Comparison of ENCODE assay signal across 8 cellular contexts in the genomic region with DNA sequence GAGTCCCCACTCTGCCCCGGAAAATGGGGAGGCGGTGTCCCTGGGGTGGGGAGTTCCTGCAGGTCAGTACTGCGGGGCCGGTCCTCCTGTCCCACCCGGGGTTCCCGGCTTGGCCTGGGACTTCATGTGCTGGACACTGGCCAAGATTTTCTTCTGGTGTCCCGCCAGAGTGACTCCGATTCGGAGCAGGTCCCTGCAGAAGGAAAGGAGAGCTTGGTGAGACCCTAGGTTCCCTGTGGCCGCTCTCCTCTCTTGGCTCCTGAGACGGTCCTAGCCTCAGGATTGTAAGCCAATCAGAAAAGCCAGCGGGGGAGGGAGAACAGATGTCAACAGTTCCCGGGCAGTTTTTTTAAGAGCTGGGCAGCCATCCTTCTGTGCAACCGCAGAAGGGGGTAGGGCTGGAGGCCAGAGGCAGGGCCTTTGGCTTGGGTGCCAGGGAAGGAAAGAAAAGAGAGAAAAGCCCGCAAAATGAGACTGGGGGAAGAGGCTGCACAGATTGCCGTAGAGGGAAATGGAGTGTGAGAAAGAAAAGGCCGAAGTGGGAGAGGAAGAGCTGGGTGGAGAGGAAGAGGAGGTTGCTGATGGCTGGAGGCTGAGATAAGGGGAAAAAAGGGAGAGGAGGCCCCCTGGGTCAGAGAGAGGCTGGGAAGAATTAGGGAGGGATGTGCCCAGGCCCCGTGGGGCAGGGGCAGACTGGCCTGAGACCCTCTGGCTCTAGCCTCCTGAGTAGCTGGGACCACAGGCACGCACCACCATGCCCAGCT.
DNase-seq lines count a peak whose midpoint lies in the region; ATAC-seq and TF ChIP-seq lines count a peak whose summit lies in the region.

No MANE protein-coding gene starts in this region.

- no peak for TF ChIP-seq CTCF in NB4 (IDR thresholded peaks at IDR 0.05; ENCODE audit: low read depth, low read length)

- H3K4me3 ChIP-seq in NB4 (ENCODE audit: low read depth, low read length), result peak overlapping the region; percentile 51
- peak overlapping the region in 1 of 2 donors; percentile 53 for H3K4me3 ChIP-seq in mucosa of rectum (ENCODE audit: low read length in 2 of 2)

- peak; percentile 99 for ATAC-seq in GM18498 (IDR thresholded peaks at IDR 0.05; ENCODE audit: unreplicated experiment)
- ATAC-seq in HG02623 (IDR thresholded peaks at IDR 0.05; ENCODE audit: unreplicated experiment), result peak; percentile 94

- peak; percentile 74 for TF ChIP-seq POLR2A in NB4 (IDR thresholded peaks at IDR 0.05; ENCODE audit: extremely low read depth, insufficient read length)

- H3K27me3 ChIP-seq in mucosa of rectum (ENCODE audit: control insufficient read depth in 2 of 2, insufficient read depth in 2 of 2, low read length in 2 of 2), result no peaks in the 10 kb centered on the region

- H3K36me3 ChIP-seq in mucosa of rectum (ENCODE audit: control insufficient read depth in 2 of 2, insufficient read depth in 2 of 2, low read length in 2 of 2), result peaks cover 23 to 25% of the 10 kb centered on the region in 2 donors

- H3K9me3 ChIP-seq in mucosa of rectum (ENCODE audit: control insufficient read depth in 2 of 2, low read length in 2 of 2), result no peaks in the 10 kb centered on the region

- H3K27ac ChIP-seq in epithelial cell of prostate (peak overlapping the region; percentile 87), mucosa of rectum (ENCODE audit: low read depth in 2 of 2, low read length in 2 of 2) (peak overlapping the region; percentile 56 to 62)

- peaks cover 13 to 35% of the 10 kb centered on the region in 2 donors for H3K4me1 ChIP-seq in mucosa of rectum (ENCODE audit: control insufficient read depth in 2 of 2, insufficient read depth in 2 of 2, low read length in 2 of 2)

- DNase-seq in AML-193 (lab: John Stamatoyannopoulos, UW) (peak; percentile 92 to 93), NB4 (ENCODE audit: low read depth) (peak; percentile 98), SW480 (ENCODE audit: low spot score) (peak; percentile 96), epithelial cell of prostate (ENCODE audit: low read depth, low spot score) (peak; percentile 31), NCI-H1105 treated with DMSO at 0.1 percent for 48 hours (lab: John Stamatoyannopoulos, UW) (no peak)

- peak overlapping the region; percentile 52 to 62 for H3K9ac ChIP-seq in mucosa of rectum (ENCODE audit: low read depth in 1 of 2, low read length in 2 of 2)
